18 cellular contexts compared by ENCODE assay signal in the genomic region with DNA sequence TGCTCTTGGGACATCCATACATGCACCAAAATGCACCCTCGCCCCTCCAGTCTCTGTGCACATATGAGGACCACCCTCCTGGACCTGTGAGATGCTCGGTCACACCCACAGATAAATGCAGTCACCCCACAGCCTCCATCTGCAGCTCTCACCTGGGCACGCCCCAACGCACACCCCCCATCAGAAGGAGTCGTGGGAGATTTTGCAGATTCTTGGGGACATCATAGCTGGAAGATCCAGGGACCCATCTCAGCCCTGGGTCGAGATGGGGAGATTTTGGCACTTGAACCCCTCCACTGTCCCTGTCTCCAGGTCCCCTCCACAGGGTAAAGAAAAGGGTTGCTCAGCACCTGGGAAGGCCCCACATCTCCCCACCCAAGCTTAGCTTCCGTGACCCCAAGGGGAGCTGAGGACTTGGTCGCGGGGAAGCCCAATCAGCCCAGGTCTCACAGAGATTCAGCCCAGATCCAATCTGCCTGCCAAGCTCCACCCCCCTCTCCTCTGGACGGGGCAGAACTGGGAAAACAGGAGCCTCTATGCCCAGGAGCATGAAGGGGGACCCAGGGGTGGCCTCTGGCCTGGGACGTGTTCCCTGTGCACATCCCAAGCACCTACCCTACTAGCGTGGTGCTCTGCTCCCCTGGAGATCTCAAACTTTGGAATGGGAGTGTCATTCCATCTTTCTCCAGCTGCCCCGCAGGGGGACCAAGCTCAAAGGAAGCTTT.
DNase-seq lines count a peak whose midpoint lies in the region; ATAC-seq, FAIRE-seq and TF ChIP-seq lines count a peak whose summit lies in the region.
"Had no signal": no experiment of that assay in that cellular context is flagged by ENCODE, and none has a peak within 500 bp of the region (broad histone marks: within the 10 kb centered on the region; RNA-seq: fewer than 3 reads in every experiment).

No MANE protein-coding gene starts in this region.

- no peak for TF ChIP-seq POLR2A in HepG2 (IDR thresholded peaks at IDR 0.05; ENCODE audit: insufficient read depth in 1 of 2, low read depth in 2 of 2, low read length in 2 of 2)
- TF ChIP-seq POLR2A in spleen (IDR thresholded peaks at IDR 0.05), result no peak

- peak overlapping the region; percentile 51 for H3K4me2 ChIP-seq in OCI-LY7 (ENCODE audit: low read length)
- H3K4me2 ChIP-seq in HepG2 (ENCODE audit: low read depth, low read length), result no peak overlapping the region

- H3K27me3 ChIP-seq in HepG2 (ENCODE audit: control insufficient read depth in 1 of 2, insufficient read depth in 2 of 2, low read length in 2 of 2) (no peaks in the 10 kb centered on the region), spleen (replicated peaks in 1 of 7) (peaks cover 0 to 57% (median 5%) of the 10 kb centered on the region in 7 donors)

- H4K20me1 ChIP-seq in OCI-LY7 (ENCODE audit: insufficient read depth, low read length), result no peaks in the 10 kb centered on the region
- no peaks in the 10 kb centered on the region for H4K20me1 ChIP-seq in HepG2 (ENCODE audit: insufficient read depth, low read length)

- no TSS peak for BruUV-seq in OCI-LY7 (replicated peaks; lab: Mats Ljungman, UMichigan)
- no TSS peak for BruUV-seq in HepG2 (replicated peaks; lab: Mats Ljungman, UMichigan)
- no TSS peak for BruUV-seq in MCF 10A (replicated peaks; lab: Mats Ljungman, UMichigan)

- in situ Hi-C loops in HepG2 (cut with HindIII; ENCODE audit: extremely low pct_ligation_motif_present, low pct_unique_long_range_greater_than_20kb), result no loop called here

- H3K4me1 Mint-ChIP-seq in activated T-cell treated with anti-CD3 and anti-CD28 coated beads, Interleukin-2, amount 50 U/mL, for 72 hours (ENCODE audit: low read depth), result peaks cover 19% of the 10 kb centered on the region
- H3K4me1 Mint-ChIP-seq in MCF 10A (ENCODE audit: insufficient read depth, unreplicated experiment), result no peaks in the 10 kb centered on the region

- H3K9me3 ChIP-seq in OCI-LY7 (ENCODE audit: low read length) (no peaks in the 10 kb centered on the region), HepG2 (ENCODE audit: low read length) (no peaks in the 10 kb centered on the region), spleen (no peaks in the 10 kb centered on the region)

- H3K27me3 Mint-ChIP-seq in activated T-cell treated with anti-CD3 and anti-CD28 coated beads, Interleukin-2, amount 50 U/mL, for 72 hours (ENCODE audit: low read depth), result peaks cover 76% of the 10 kb centered on the region
- H3K27me3 Mint-ChIP-seq in MCF 10A (ENCODE audit: insufficient read depth, unreplicated experiment), result peaks cover 21% of the 10 kb centered on the region

- ATAC-seq in activated T-cell treated with anti-CD3 and anti-CD28 coated beads, Interleukin-2, amount 50 U/mL, for 72 hours (replicated peaks in 1 of 2), result no peak
- no peak for ATAC-seq in HepG2
- ATAC-seq in HG03442 (IDR thresholded peaks at IDR 0.05; ENCODE audit: unreplicated experiment), result no peak
- ATAC-seq: foreskin keratinocyte had no signal

- H3K4me3 Mint-ChIP-seq in activated T-cell treated with anti-CD3 and anti-CD28 coated beads, Interleukin-2, amount 50 U/mL, for 72 hours, result peak overlapping the region in 1 of 2 donors; percentile 66
- no peak overlapping the region for H3K4me3 Mint-ChIP-seq in MCF 10A (ENCODE audit: unreplicated experiment)
- H3K4me3 Mint-ChIP-seq: neural crest cell had no signal

- H3K9me3 Mint-ChIP-seq in activated T-cell treated with anti-CD3 and anti-CD28 coated beads, Interleukin-2, amount 50 U/mL, for 72 hours, result no peaks in the 10 kb centered on the region
- no peaks in the 10 kb centered on the region for H3K9me3 Mint-ChIP-seq in MCF 10A (ENCODE audit: unreplicated experiment)
- H3K9me3 Mint-ChIP-seq: activated CD4-positive, alpha-beta T cell treated with anti-CD3 and anti-CD28 coated beads, Interleukin-2, amount 10 ng/mL, durations not matched to agents 24 days and 14 days; neural crest cell had no signal

- H3K36me3 ChIP-seq in OCI-LY7 (ENCODE audit: insufficient read depth, low read length) (no peaks in the 10 kb centered on the region), HepG2 (replicated peaks in 1 of 2; ENCODE audit: control insufficient read depth in 1 of 2, insufficient read depth in 2 of 2, low read length in 2 of 2) (no peaks in the 10 kb centered on the region), spleen (no peaks in the 10 kb centered on the region)
- H3K36me3 ChIP-seq: brain microvascular endothelial cell had no signal

- TF ChIP-seq EP300 in HepG2 (IDR thresholded peaks at IDR 0.05; ENCODE audit: low read depth in 2 of 2, low read length in 2 of 2) (no peak), HepG2 (CRISPR knock-in tag; IDR thresholded peaks at IDR 0.05; ENCODE audit: borderline replicate concordance) (no peak)

- H3K27ac Mint-ChIP-seq in activated T-cell treated with anti-CD3 and anti-CD28 coated beads, Interleukin-2, amount 50 U/mL, for 72 hours, result peak overlapping the region; percentile 12
- no peak overlapping the region for H3K27ac Mint-ChIP-seq in MCF 10A (ENCODE audit: low read depth, unreplicated experiment)
- H3K27ac Mint-ChIP-seq: activated CD4-positive, alpha-beta T cell treated with anti-CD3 and anti-CD28 coated beads, Interleukin-2, amount 10 ng/mL, durations not matched to agents 24 days and 14 days had no signal

- no peak overlapping the region for H3K9ac ChIP-seq in HepG2 (ENCODE audit: insufficient read depth, low read depth, low read length)

- H3K79me2 ChIP-seq in OCI-LY7 (ENCODE audit: insufficient read depth, low read depth, low read length), result no peaks in the 10 kb centered on the region
- H3K79me2 ChIP-seq in HepG2 (ENCODE audit: insufficient read depth, low read length), result no peaks in the 10 kb centered on the region

- WGBS in HepG2 (ENCODE audit: low lambda C conversion rate), result 86% methylated on average over 6 of the region's 13 CpGs
- 77 to 91% (median 83%) methylated on average over 11 to 13 of the region's 13 CpGs for WGBS in spleen, 5 donors

- H3K4me1 ChIP-seq in OCI-LY7 (ENCODE audit: insufficient read depth, low read length, poor library complexity, severe bottlenecking), result peaks cover 9% of the 10 kb centered on the region
- H3K4me1 ChIP-seq in HepG2 (ENCODE audit: insufficient read depth, low read length), result peaks cover 80% of the 10 kb centered on the region
- H3K4me1 ChIP-seq in spleen, result peaks cover 0 to 63% (median 21%) of the 10 kb centered on the region in 6 donors
- H3K4me1 ChIP-seq: foreskin keratinocyte had no signal

- no peak for TF ChIP-seq RAD21 in HepG2 (CRISPR knock-in tag; IDR thresholded peaks at IDR 0.05)

- TF ChIP-seq CTCF in OCI-LY7 (conservative IDR thresholded peaks at IDR 0.05; ENCODE audit: low read length), result no peak
- TF ChIP-seq CTCF in HepG2 (CRISPR knock-in tag; IDR thresholded peaks at IDR 0.05), result no peak
- no peak for TF ChIP-seq CTCF in spleen (IDR thresholded peaks at IDR 0.05 in 8 of 11, conservative IDR thresholded peaks at IDR 0.05 in 3 of 11)
- TF ChIP-seq CTCF in MCF 10A (IDR thresholded peaks at IDR 0.05; ENCODE audit: unreplicated experiment), result no peak

- no peak for DNase-seq in activated T-cell treated with anti-CD3 and anti-CD28 coated beads, Interleukin-2, amount 50 U/mL, for 72 hours
- DNase-seq in activated T-cell treated with anti-CD3 and anti-CD28 coated beads for 4 hours (no peak), OCI-LY7 (ENCODE audit: low spot score) (no peak), HepG2 (ENCODE audit: low spot score) (no peak), spleen (peak; percentile 67), amniotic stem cell (lab: John Stamatoyannopoulos, UW) (no peak), MCF 10A (ENCODE audit: unreplicated experiment) (no peak)
- DNase-seq: brain microvascular endothelial cell, DMS79 treated with DMSO at 0.1 percent for 48 hours, foreskin keratinocyte, kidney glomerular epithelial cell, mesendoderm, NCI-H2029 treated with DMSO at 0.1 percent for 48 hours had no signal

- intact Hi-C loops in OCI-LY7 (cut with micrococcal nuclease; ENCODE audit: unreplicated experiment) (no loop called here), HepG2 (cut with micrococcal nuclease; ENCODE audit: unreplicated experiment) (no loop called here), spleen (cut with DNase I; ENCODE audit: low total_unique reads) (no loop called here), MCF 10A (cut with micrococcal nuclease) (no loop called here)

- H3K36me3 Mint-ChIP-seq in activated T-cell treated with anti-CD3 and anti-CD28 coated beads, Interleukin-2, amount 50 U/mL, for 72 hours (ENCODE audit: insufficient read depth in 2 of 2), result no peaks in the 10 kb centered on the region
- no peaks in the 10 kb centered on the region for H3K36me3 Mint-ChIP-seq in MCF 10A (ENCODE audit: insufficient read depth, unreplicated experiment)

- H3K4me3 ChIP-seq in OCI-LY7 (ENCODE audit: low read depth, low read length, poor library complexity, severe bottlenecking), result no peak overlapping the region
- no peak overlapping the region for H3K4me3 ChIP-seq in HepG2 (replicated peaks in 1 of 3; ENCODE audit: insufficient read depth in 1 of 3, low read depth in 2 of 3, low read length in 3 of 3)
- H3K4me3 ChIP-seq in spleen, result peak overlapping the region in 1 of 8 donors; percentile 61

- no peaks in the 10 kb centered on the region for H3K9me2 ChIP-seq in OCI-LY7 (ENCODE audit: insufficient read depth, low read length)

- no peak overlapping the region; the same call in 1 of the 2 replicates for H2AFZ ChIP-seq in OCI-LY7 (ENCODE audit: low read length)
- H2AFZ ChIP-seq in HepG2 (ENCODE audit: low read length), result no peak overlapping the region

- CTCF ChIA-PET in OCI-LY7 (lab: Charles Lee; ENCODE audit: unreplicated experiment), result no interaction called here
- CTCF ChIA-PET in HepG2 (lab: Yijun Ruan, JAX; ENCODE audit: low intra/inter-chr PET ratio, low total read pairs), result no interaction called here
- CTCF ChIA-PET in MCF 10A (lab: Yijun Ruan, JAX), result interaction anchor here (0.6 to 3.3 kb wide), 3 partner anchors 25 to 33 kb away, joined by 3 to 15 read pairs (median 10); no protein-coding TSS in a partner anchor

- FAIRE-seq in HepG2 (lab: Jason Lieb, UNC), result no peak
- FAIRE-seq: TTC549 had no signal

- POLR2A ChIA-PET in OCI-LY7 (lab: Charles Lee) (interaction anchor here (1.5 kb wide), 1 partner anchor 9 kb away, joined by 6 read pairs; no protein-coding TSS in a partner anchor), HepG2 (lab: Yijun Ruan, JAX) (no interaction called here), MCF 10A (lab: Yijun Ruan, JAX) (no interaction called here)

- H3K27ac ChIP-seq in OCI-LY7 (ENCODE audit: low read depth, low read length, poor library complexity, severe bottlenecking) (no peak overlapping the region), HepG2 (ENCODE audit: extremely low read length, insufficient read depth, low read length) (peak overlapping the region; percentile 12), spleen (peak overlapping the region in 4 of 8 donors; percentile 44 to 79 (median 68))
- H3K27ac ChIP-seq: brain microvascular endothelial cell, epithelial cell of prostate, foreskin keratinocyte had no signal

TF ChIP-seq in HepG2, 621 proteins besides CTCF, POLR2A, EP300 and RAD21 (continues in another document):
- no peak for TF ChIP-seq HNRNPL (IDR thresholded peaks at IDR 0.05; ENCODE audit: low read depth, low read length)
